8 cellular contexts compared by ENCODE assay signal in the genomic region with DNA sequence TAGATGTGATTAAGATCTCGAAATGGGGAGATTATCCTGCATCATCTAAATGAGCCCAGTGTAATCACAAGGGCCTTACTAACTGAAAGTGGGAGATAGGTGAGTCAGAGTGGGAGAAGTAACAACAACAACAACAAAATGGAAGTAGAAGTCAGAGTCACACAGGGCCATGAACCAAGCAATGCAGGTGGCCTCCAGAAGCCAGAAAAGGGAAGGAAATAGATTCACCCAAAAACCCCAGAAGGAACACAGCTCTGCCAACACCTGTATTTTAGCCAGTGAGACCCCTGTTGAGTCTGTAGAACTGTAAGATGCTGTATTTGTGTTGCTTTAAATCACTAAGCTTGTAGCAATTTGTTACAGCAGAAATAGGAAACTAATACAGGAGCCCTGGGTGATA. TPM values are rescaled to one million over a fixed set of nuclear protein-coding genes. Genes with fewer than 3 reads are reported as not detected.
DNase-seq lines count a peak whose midpoint lies in the region; ATAC-seq and TF ChIP-seq lines count a peak whose summit lies in the region.

No MANE protein-coding gene starts in this region.

- peak overlapping the region; percentile 87 for H3K27ac ChIP-seq in Panc1 (ENCODE audit: low read length)
- peak overlapping the region; percentile 100 for H3K27ac ChIP-seq in lower lobe of right lung

- BruUV-seq in Panc1 (replicated peaks; lab: Mats Ljungman, UMichigan): no TSS peak

- DNase-seq in GM12864 (ENCODE audit: low read depth) (no peak), Panc1 (ENCODE audit: low read depth, low spot score) (no peak), lower lobe of right lung (no peak), GM03348 (ENCODE audit: low spot score) (no peak), mesenteric fat pad (ENCODE audit: low spot score) (no peak), MG63 (no peak)

- POLR2A ChIA-PET in Panc1 (lab: Charles Lee): no interaction called here

- 0 out of 2 replicates have a peak, but pooled peaks cover 5% of the 10 kb centered on the region for H3K36me3 ChIP-seq in Panc1 (ENCODE audit: control insufficient read depth, insufficient read depth, low read length)
- peaks cover 52% of the 10 kb centered on the region for H3K36me3 ChIP-seq in lower lobe of right lung
- H3K36me3 ChIP-seq in MG63: peaks cover 86% of the 10 kb centered on the region

- ATAC-seq in GM21717 (IDR thresholded peaks at IDR 0.05; ENCODE audit: unreplicated experiment) (peak; percentile 28), Panc1 (no peak), lower lobe of right lung (no peak), HG02981 (IDR thresholded peaks at IDR 0.05; ENCODE audit: unreplicated experiment) (no peak)

- intact Hi-C loops in Panc1 (cut with micrococcal nuclease; ENCODE audit: unreplicated experiment): no loop called here
- intact Hi-C loops in lower lobe of right lung (cut with DNase I): no loop called here

- CTCF ChIA-PET in Panc1 (lab: Charles Lee): no interaction called here

- in situ Hi-C loops in Panc1 (cut with HindIII; ENCODE audit: low pct_unique_long_range_greater_than_20kb, low sequenced_read_pairs): no loop called here

- H3K27me3 ChIP-seq in Panc1 (ENCODE audit: control insufficient read depth, insufficient read depth, low read length): no peaks in the 10 kb centered on the region
- no peaks in the 10 kb centered on the region for H3K27me3 ChIP-seq in lower lobe of right lung (ENCODE audit: low read depth)
- H3K27me3 ChIP-seq in MG63: no peaks in the 10 kb centered on the region

- H3K4me1 ChIP-seq in Panc1 (ENCODE audit: control insufficient read depth, insufficient read depth, low read length) (peaks cover 73% of the 10 kb centered on the region), lower lobe of right lung (peaks cover 79% of the 10 kb centered on the region)

- TF ChIP-seq CTCF in GM12864 (IDR thresholded peaks at IDR 0.05; ENCODE audit: low read depth, low read length, missing control alignments): no peak
- TF ChIP-seq CTCF in Panc1 (IDR thresholded peaks at IDR 0.05): no peak
- no peak for TF ChIP-seq CTCF in lower lobe of right lung (IDR thresholded peaks at IDR 0.05)

- no peaks in the 10 kb centered on the region for H3K9me3 ChIP-seq in Panc1 (ENCODE audit: control insufficient read depth, insufficient read depth, low read depth, low read length)
- H3K9me3 ChIP-seq in lower lobe of right lung: no peaks in the 10 kb centered on the region
- no peaks in the 10 kb centered on the region for H3K9me3 ChIP-seq in MG63

- H3K4me3 ChIP-seq in GM12864 (ENCODE audit: low read depth, low read length) (peak overlapping the region; percentile 96), Panc1 (ENCODE audit: low read depth in 2 of 2, low read length in 2 of 2) (no peak overlapping the region), lower lobe of right lung (peak overlapping the region; percentile 94), MG63 (no peak overlapping the region)

RNA-seq across cellular contexts. Expression of a gene that starts 4.1 kb away (rescaled TPM):
- total RNA-seq in Panc1 (2021; ENCODE audit: unreplicated experiment) (474 TPM), lower lobe of right lung (451 TPM), mesenteric fat pad (314 TPM)
- 550 TPM for polyA plus RNA-seq in Panc1 (2012; ENCODE audit: insufficient read length)
- total RNA-seq in MG63 (2014; rRNA removed; shearing (Covaris generic); ENCODE audit: low replicate concordance): 651 and 1,079 TPM in 2 replicates

RNA-seq across cellular contexts. Expression of a gene that starts 21.3 kb away (rescaled TPM):
- 1.6 TPM for total RNA-seq in Panc1 (2021; ENCODE audit: unreplicated experiment)
- polyA plus RNA-seq in Panc1 (2012; ENCODE audit: insufficient read length): 0.40 TPM
- 10.2 TPM for total RNA-seq in lower lobe of right lung
- 0.64 TPM for total RNA-seq in mesenteric fat pad
- 0.10 and 0.39 TPM in 2 replicates for total RNA-seq in MG63 (2014; rRNA removed; shearing (Covaris generic); ENCODE audit: low replicate concordance)

RNA-seq across cellular contexts. Expression of a gene that starts 24.2 kb away (rescaled TPM):
- total RNA-seq in Panc1 (2021; ENCODE audit: unreplicated experiment) (0.51 TPM), lower lobe of right lung (2.0 TPM), mesenteric fat pad (0.13 TPM)
- 0.44 TPM for polyA plus RNA-seq in Panc1 (2012; ENCODE audit: insufficient read length)
- total RNA-seq in MG63 (2014; rRNA removed; shearing (Covaris generic); ENCODE audit: low replicate concordance): not detected in 2 replicates

RNA-seq across cellular contexts. Expression of a gene that starts 32.8 kb away (rescaled TPM):
- total RNA-seq in Panc1 (2021; ENCODE audit: unreplicated experiment) (not detected), lower lobe of right lung (not detected), mesenteric fat pad (not detected)
- not detected for polyA plus RNA-seq in Panc1 (2012; ENCODE audit: insufficient read length)
- total RNA-seq in MG63 (2014; rRNA removed; shearing (Covaris generic); ENCODE audit: low replicate concordance): not detected in 2 replicates

RNA-seq across cellular contexts. Expression of a gene that starts 58.8 kb away (rescaled TPM):
- total RNA-seq in Panc1 (2021; ENCODE audit: unreplicated experiment) (not detected), lower lobe of right lung (0.35 TPM), mesenteric fat pad (not detected)
- polyA plus RNA-seq in Panc1 (2012; ENCODE audit: insufficient read length): not detected
- total RNA-seq in MG63 (2014; rRNA removed; shearing (Covaris generic); ENCODE audit: low replicate concordance): not detected in 2 replicates

Comparison
In these comparisons a context has a peak if more than half of its experiments do, and no peak if none do; other contexts are left out.
1. H3K4me3 ChIP-seq: peak in GM12864 (single experiment) and lower lobe of right lung (single experiment); none in Panc1 (0 of 2) and MG63 (single experiment).